Comparison of ENCODE assay signal across 9 cellular contexts in the genomic region with DNA sequence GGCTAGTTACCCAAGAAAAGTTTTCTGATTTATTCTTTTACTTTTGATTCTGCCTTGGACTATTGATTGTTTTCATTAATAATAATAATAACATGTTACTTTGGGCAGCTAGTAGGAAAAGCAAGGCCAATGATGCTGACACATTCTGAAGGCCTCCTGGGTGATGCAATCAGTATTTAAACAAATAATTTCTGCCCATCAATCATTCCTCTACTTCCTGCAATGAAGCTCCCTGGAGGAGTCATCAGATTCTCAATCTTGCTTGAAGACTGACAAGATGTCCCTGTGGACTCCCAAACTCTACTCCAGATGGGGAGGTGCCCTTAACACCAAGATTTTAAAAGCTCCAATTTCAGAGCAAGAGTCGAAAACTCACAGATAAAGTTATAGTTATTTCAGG. TPM values are rescaled to one million over a fixed set of nuclear protein-coding genes. Genes with fewer than 3 reads are reported as not detected.
DNase-seq lines count a peak whose midpoint lies in the region; ATAC-seq and TF ChIP-seq lines count a peak whose summit lies in the region.
"Had no signal": no experiment of that assay in that cellular context is flagged by ENCODE, and none has a peak within 500 bp of the region (broad histone marks: within the 10 kb centered on the region; RNA-seq: fewer than 3 reads in every experiment).

A gene with protein sequence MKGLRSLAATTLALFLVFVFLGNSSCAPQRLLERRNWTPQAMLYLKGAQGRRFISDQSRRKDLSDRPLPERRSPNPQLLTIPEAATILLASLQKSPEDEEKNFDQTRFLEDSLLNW (plus strand): TSS at position 244 of the 400 bp plus-strand sequence. CDS start 177 bp downstream, outside the sequence.

- POLR2A ChIA-PET in PC-3 (lab: Charles Lee; ENCODE audit: unreplicated experiment), result no interaction called here

- H3K4me3 ChIP-seq in PC-3 (ENCODE audit: low read length) (peak within 1 kb of the TSS; percentile 79), fibroblast of lung (replicated peaks in 1 of 4; ENCODE audit: control extremely low read depth in 1 of 4, insufficient read depth in 1 of 4, low read depth in 3 of 4, low read length in 4 of 4) (peak within 1 kb of the TSS in 2 of 4 experiments; percentile 62 to 74)

- peaks cover 27% of the 10 kb centered on the region for H3K4me1 Mint-ChIP-seq in progenitor cell of endocrine pancreas (ENCODE audit: low read depth)

- CTCF ChIA-PET in PC-3 (lab: Charles Lee), result no interaction called here

- H4K20me1 ChIP-seq in PC-3 (ENCODE audit: low read length), result no peaks in the 10 kb centered on the region
- H4K20me1 ChIP-seq in fibroblast of lung (ENCODE audit: control insufficient read depth, extremely low read depth, insufficient read depth, low read length), result no peaks in the 10 kb centered on the region

- H3K27ac Mint-ChIP-seq in progenitor cell of endocrine pancreas, result peak within 1 kb of the TSS; percentile 11

- H2AFZ ChIP-seq in PC-3 (ENCODE audit: low read length), result peak within 1 kb of the TSS; percentile 94
- peak within 1 kb of the TSS; percentile 19 for H2AFZ ChIP-seq in fibroblast of lung (ENCODE audit: low read length)

- no peaks in the 10 kb centered on the region for H3K9me2 ChIP-seq in PC-3 (replicated peaks; ENCODE audit: low read length)

- no peak within 1 kb of the TSS for H3K27ac ChIP-seq in PC-3 (ENCODE audit: low read length)
- H3K27ac ChIP-seq in fibroblast of lung (ENCODE audit: insufficient read depth, low read length), result no peak within 1 kb of the TSS

- H3K79me2 ChIP-seq in PC-3 (ENCODE audit: low read length) (no peaks in the 10 kb centered on the region), fibroblast of lung (ENCODE audit: control insufficient read depth, insufficient read depth, low read length) (no peaks in the 10 kb centered on the region)

- peak within 1 kb of the TSS; percentile 65 for H3K4me3 Mint-ChIP-seq in progenitor cell of endocrine pancreas (ENCODE audit: low read depth)

- peaks cover 13% of the 10 kb centered on the region; the same call in 1 of the 2 replicates for H3K4me1 ChIP-seq in PC-3 (ENCODE audit: insufficient read depth, low read length)
- no peaks in the 10 kb centered on the region for H3K4me1 ChIP-seq in fibroblast of lung (ENCODE audit: control insufficient read depth, extremely low read depth, insufficient read depth, low read length)

- no peaks in the 10 kb centered on the region; the same call in none of the 2 replicates for H3K27me3 ChIP-seq in PC-3 (ENCODE audit: low read length)
- H3K27me3 ChIP-seq in fibroblast of lung (ENCODE audit: control insufficient read depth, insufficient read depth, low read length), result no peaks in the 10 kb centered on the region

- DNase-seq in EL (peak; percentile 38), PC-3 (peak; percentile 63), fibroblast of lung (ENCODE audit: low read depth in 2 of 2) (peak in 1 of 2 donors; percentile 55), progenitor cell of endocrine pancreas (ENCODE audit: low spot score, unreplicated experiment) (no peak), A172 (ENCODE audit: low spot score) (no peak), NCI-H2227 (lab: John Stamatoyannopoulos, UW; ENCODE audit: unreplicated experiment) (no peak)
- no peak for DNase-seq in stimulated activated CD4-positive, alpha-beta T cell treated with anti-CD3 and anti-CD28 coated beads, Interleukin-4, amount 100 ng/mL, for 1 hour
- DNase-seq in stimulated activated naive CD4-positive, alpha-beta T cell (lab: John Stamatoyannopoulos, UW), result no peak
- DNase-seq: SW 1271 had no signal

- H3K9ac ChIP-seq in PC-3 (ENCODE audit: low read length), result no peak within 1 kb of the TSS
- no peak within 1 kb of the TSS for H3K9ac ChIP-seq in fibroblast of lung (ENCODE audit: insufficient read depth, low read length)

- H3K9me3 ChIP-seq in PC-3 (ENCODE audit: low read length) (no peaks in the 10 kb centered on the region), fibroblast of lung (ENCODE audit: control insufficient read depth, insufficient read depth, low read depth, low read length) (no peaks in the 10 kb centered on the region)

- ATAC-seq in PC-3, result no peak

- peaks cover 3% of the 10 kb centered on the region for H3K36me3 Mint-ChIP-seq in progenitor cell of endocrine pancreas (ENCODE audit: insufficient read depth)

- H3K4me2 ChIP-seq in PC-3 (ENCODE audit: low read length), result peak within 1 kb of the TSS; percentile 94
- H3K4me2 ChIP-seq in fibroblast of lung (ENCODE audit: extremely low read depth, insufficient read depth, low read length), result peak within 1 kb of the TSS; percentile 91

- intact Hi-C loops in PC-3 (cut with micrococcal nuclease), result loop anchor here (10.0 kb wide), 1 partner anchor 129 kb away; a partner anchor contains a TSS

- H3F3A ChIP-seq in PC-3 (ENCODE audit: low read length, unreplicated experiment), result no peaks in the 10 kb centered on the region

- peaks cover 43% of the 10 kb centered on the region for H3K27me3 Mint-ChIP-seq in progenitor cell of endocrine pancreas

- H3K36me3 ChIP-seq in PC-3 (ENCODE audit: low read depth, low read length) (no peaks in the 10 kb centered on the region), fibroblast of lung (ENCODE audit: control insufficient read depth, insufficient read depth, low read length) (no peaks in the 10 kb centered on the region)

- TF ChIP-seq CTCF in PC-3 (conservative IDR thresholded peaks at IDR 0.05; ENCODE audit: low read depth, low read length), result no peak
- TF ChIP-seq CTCF in fibroblast of lung (conservative IDR thresholded peaks at IDR 0.05 in 1 of 2, IDR thresholded peaks at IDR 0.05 in 1 of 2; ENCODE audit: low read depth in 1 of 2, low read length in 2 of 2), result no peak
- TF ChIP-seq CTCF in progenitor cell of endocrine pancreas (IDR thresholded peaks at IDR 0.05; ENCODE audit: unreplicated experiment), result no peak

- H3K9me3 Mint-ChIP-seq in progenitor cell of endocrine pancreas (ENCODE audit: low read depth), result peaks cover 13% of the 10 kb centered on the region

- no TSS peak for BruUV-seq in PC-3 (replicated peaks; lab: Mats Ljungman, UMichigan)

RNA-seq across cellular contexts. Expression of the gene that starts here (rescaled TPM):
- total RNA-seq in PC-3 (2014; rRNA removed), result 0.87 TPM in 1 of 2 replicates, not detected in the other
- total RNA-seq in fibroblast of lung, result 0.50 and 1.3 TPM in 2 replicates
- 0.17 and 0.75 TPM in 2 replicates for polyA plus RNA-seq in fibroblast of lung
- 0.08 and 0.31 TPM in 2 replicates for polyA plus RNA-seq in fibroblast of lung (2012)
- not detected in 2 replicates for polyA minus RNA-seq in fibroblast of lung (ENCODE audit: low replicate concordance)
- 2.6 and 2.7 TPM in 2 replicates for total RNA-seq in progenitor cell of endocrine pancreas
- total RNA-seq in A172 (2014; rRNA removed; shearing (Covaris generic)), result 0.07 TPM in 1 of 2 replicates, not detected in the other

Comparison
In these comparisons a context has a peak if more than half of its experiments do, and no peak if none do; other contexts are left out.
1. Peak in DNase-seq, H3K4me3 ChIP-seq and H3K4me2 ChIP-seq in PC-3; RNA of the gene not detected or under 1 TPM.